ENCODE assay signal across 10 cellular contexts in genomic region chr10:114024876-114025609, GRCh38. TPM values are rescaled to one million over a fixed set of nuclear protein-coding genes. Genes with fewer than 3 reads are reported as not detected.
DNase-seq lines count a peak whose midpoint lies in the region; ATAC-seq and TF ChIP-seq lines count a peak whose summit lies in the region.
"Had no signal": no experiment of that assay in that cellular context is flagged by ENCODE, and none has a peak within 500 bp of the region (broad histone marks: within the 10 kb centered on the region; RNA-seq: fewer than 3 reads in every experiment).

No MANE protein-coding gene starts in this region.

- H2AFZ ChIP-seq in HCT116 (ENCODE audit: low read depth, low read length, poor library complexity, severe bottlenecking), result peak overlapping the region; percentile 46
- peak overlapping the region; percentile 37; the same call in 1 of the 2 replicates for H2AFZ ChIP-seq in MM.1S (ENCODE audit: low read length)

- H3K36me3 ChIP-seq in HCT116 (ENCODE audit: control insufficient read depth in 1 of 2, insufficient read depth in 2 of 2, low read length in 2 of 2), result no peaks in the 10 kb centered on the region
- H3K36me3 ChIP-seq in MM.1S (replicated peaks; ENCODE audit: insufficient read depth, low read length), result no peaks in the 10 kb centered on the region
- no peaks in the 10 kb centered on the region for H3K36me3 ChIP-seq in adrenal gland (replicated peaks in 1 of 2)
- H3K36me3 ChIP-seq: cardiac muscle cell had no signal

- H3K9me2 ChIP-seq in HCT116 (ENCODE audit: insufficient read depth), result no peaks in the 10 kb centered on the region
- no peaks in the 10 kb centered on the region for H3K9me2 ChIP-seq in MM.1S (replicated peaks; ENCODE audit: insufficient read depth, low read length)

- CTCF ChIA-PET in HCT116 (lab: Charles Lee), result no interaction called here

- no peaks in the 10 kb centered on the region for H3K27me3 ChIP-seq in HCT116 (ENCODE audit: insufficient read depth, low read length)
- H3K27me3 ChIP-seq in MM.1S (replicated peaks; ENCODE audit: insufficient read depth, low read length), result no peaks in the 10 kb centered on the region
- H3K27me3 ChIP-seq in adrenal gland, result no peaks in the 10 kb centered on the region
- H3K27me3 ChIP-seq: cardiac muscle cell had no signal

- no peak overlapping the region for H3K4me3 ChIP-seq in HCT116 (replicated peaks in 1 of 2; ENCODE audit: low read depth in 1 of 2, low read length in 2 of 2)
- H3K4me3 ChIP-seq in MM.1S (ENCODE audit: low read length), result no peak overlapping the region
- H3K4me3 ChIP-seq in choroid plexus epithelial cell (ENCODE audit: low read depth, low read length), result no peak overlapping the region
- no peak overlapping the region for H3K4me3 ChIP-seq in adrenal gland
- H3K4me3 ChIP-seq: cardiac muscle cell had no signal

- ATAC-seq in activated T-cell treated with anti-CD3 and anti-CD28 coated beads, Interleukin-2, amount 50 U/mL, for 72 hours (replicated peaks in 1 of 2), result peak; percentile 24 to 64
- no peak for ATAC-seq in HCT116

- H4K20me1 ChIP-seq in HCT116 (ENCODE audit: insufficient read depth) (no peaks in the 10 kb centered on the region), MM.1S (ENCODE audit: insufficient read depth, low read length) (no peaks in the 10 kb centered on the region)

- TF ChIP-seq CTCF in HCT116 (IDR thresholded peaks at IDR 0.05 in 2 of 3, conservative IDR thresholded peaks at IDR 0.05 in 1 of 3; ENCODE audit: borderline replicate concordance in 1 of 3, insufficient read depth in 1 of 3, low read depth in 2 of 3, low read length in 2 of 3) (no peak), MM.1S (IDR thresholded peaks at IDR 0.05; ENCODE audit: low read length) (no peak), choroid plexus epithelial cell (conservative IDR thresholded peaks at IDR 0.05; ENCODE audit: low read depth, low read length) (no peak), adrenal gland (IDR thresholded peaks at IDR 0.05) (no peak), mesothelial cell of epicardium (IDR thresholded peaks at IDR 0.05; ENCODE audit: unreplicated experiment) (no peak)

- no peak overlapping the region for H3K27ac Mint-ChIP-seq in activated T-cell treated with anti-CD3 and anti-CD28 coated beads, Interleukin-2, amount 50 U/mL, for 72 hours
- no peak overlapping the region for H3K27ac Mint-ChIP-seq in mesothelial cell of epicardium

- H3K4me1 Mint-ChIP-seq in activated T-cell treated with anti-CD3 and anti-CD28 coated beads, Interleukin-2, amount 50 U/mL, for 72 hours (ENCODE audit: low read depth), result peaks cover 28% of the 10 kb centered on the region
- H3K4me1 Mint-ChIP-seq in mesothelial cell of epicardium, result peaks cover 53% of the 10 kb centered on the region

- H3K9me3 Mint-ChIP-seq in activated T-cell treated with anti-CD3 and anti-CD28 coated beads, Interleukin-2, amount 50 U/mL, for 72 hours, result no peaks in the 10 kb centered on the region
- no peaks in the 10 kb centered on the region for H3K9me3 Mint-ChIP-seq in mesothelial cell of epicardium

- POLR2A ChIA-PET in HCT116 (lab: Charles Lee), result no interaction called here

- intact Hi-C loops in HCT116 (cut with micrococcal nuclease), result no loop called here
- intact Hi-C loops in adrenal gland (cut with DNase I), result no loop called here

- peaks cover 49% of the 10 kb centered on the region for H3K27me3 Mint-ChIP-seq in activated T-cell treated with anti-CD3 and anti-CD28 coated beads, Interleukin-2, amount 50 U/mL, for 72 hours (ENCODE audit: low read depth)
- peaks cover 31% of the 10 kb centered on the region for H3K27me3 Mint-ChIP-seq in mesothelial cell of epicardium (ENCODE audit: low read depth)

- TF ChIP-seq POLR2A in HCT116 (IDR thresholded peaks at IDR 0.05; ENCODE audit: borderline replicate concordance, extremely low read depth, insufficient read depth, insufficient read length) (no peak), adrenal gland (IDR thresholded peaks at IDR 0.05) (no peak)

- no peak overlapping the region for H3K27ac ChIP-seq in HCT116 (ENCODE audit: low read depth, low read length)
- H3K27ac ChIP-seq in MM.1S (ENCODE audit: low read length), result no peak overlapping the region
- no peak overlapping the region for H3K27ac ChIP-seq in adrenal gland
- H3K27ac ChIP-seq: cardiac muscle cell had no signal

- 66 to 70% (median 68%) methylated on average over 12 of the region's 12 CpGs for WGBS in adrenal gland, 4 donors

- BruUV-seq in HCT116 (replicated peaks; lab: Mats Ljungman, UMichigan), result no TSS peak

- H3K4me3 Mint-ChIP-seq in activated T-cell treated with anti-CD3 and anti-CD28 coated beads, Interleukin-2, amount 50 U/mL, for 72 hours, result peak overlapping the region; percentile 30 to 49
- H3K4me3 Mint-ChIP-seq in mesothelial cell of epicardium, result no peak overlapping the region

- H3K4me1 ChIP-seq in HCT116 (ENCODE audit: control insufficient read depth in 1 of 2, insufficient read depth in 2 of 2, low read length in 2 of 2) (peaks cover 23 to 40% of the 10 kb centered on the region in 2 experiments), MM.1S (ENCODE audit: low read length) (peaks cover 14% of the 10 kb centered on the region), adrenal gland (replicated peaks in 1 of 2) (peaks cover 0 to 6% of the 10 kb centered on the region in 2 donors)

- H3K9ac ChIP-seq in HCT116 (ENCODE audit: low read length) (no peak overlapping the region), MM.1S (ENCODE audit: low read length) (no peak overlapping the region)

- peak overlapping the region; percentile 68; the same call in 1 of the 2 replicates for H3K4me2 ChIP-seq in HCT116 (ENCODE audit: low read length)
- H3K4me2 ChIP-seq in MM.1S (ENCODE audit: low read depth, low read length), result no peak overlapping the region; the same call in 1 of the 2 replicates

- H3K79me2 ChIP-seq in HCT116 (ENCODE audit: insufficient read depth, low read length), result no peaks in the 10 kb centered on the region
- no peaks in the 10 kb centered on the region for H3K79me2 ChIP-seq in MM.1S (ENCODE audit: low read length)

- no peak for DNase-seq in activated T-cell treated with anti-CD3 and anti-CD28 coated beads, Interleukin-2, amount 50 U/mL, for 72 hours
- no peak for DNase-seq in activated T-cell treated with anti-CD3 and anti-CD28 coated beads, Interleukin-2, amount 50 U/mL, for 1 hour
- no peak for DNase-seq in HCT116 (ENCODE audit: low read depth, low spot score)
- peak; percentile 42 for DNase-seq in MM.1S
- DNase-seq in choroid plexus epithelial cell (ENCODE audit: low read depth), result peak; percentile 76
- no peak for DNase-seq in adrenal gland
- DNase-seq in mesothelial cell of epicardium (ENCODE audit: low spot score in 2 of 2, unreplicated experiment in 2 of 2), result no peak
- no peak for DNase-seq in Ammon's horn (ENCODE audit: low spot score)

- peaks cover 0 to 2% of the 10 kb centered on the region in 2 donors for H3K36me3 Mint-ChIP-seq in activated T-cell treated with anti-CD3 and anti-CD28 coated beads, Interleukin-2, amount 50 U/mL, for 72 hours (ENCODE audit: insufficient read depth in 2 of 2)
- H3K36me3 Mint-ChIP-seq in mesothelial cell of epicardium, result no peaks in the 10 kb centered on the region

- H3K9me3 ChIP-seq in HCT116 (ENCODE audit: control insufficient read depth in 1 of 2, insufficient read depth in 1 of 2, low read depth in 1 of 2, low read length in 2 of 2) (no peaks in the 10 kb centered on the region), MM.1S (replicated peaks; ENCODE audit: insufficient read depth, low read length) (no peaks in the 10 kb centered on the region), adrenal gland (replicated peaks in 1 of 3) (no peaks in the 10 kb centered on the region)

- no peaks in the 10 kb centered on the region for H3F3A ChIP-seq in MM.1S (ENCODE audit: insufficient read depth, low read length)

- RAD21 ChIA-PET in HCT116 (lab: Charles Lee; ENCODE audit: low non-redundant PET in 1 of 2, low total read pairs in 2 of 2, uncharacterized antibody in 2 of 2, unreplicated experiment in 2 of 2), result no interaction called here

- TF ChIP-seq RAD21 in HCT116 (IDR thresholded peaks at IDR 0.05; ENCODE audit: low read depth), result no peak

TF ChIP-seq in HCT116, 20 proteins besides CTCF, POLR2A, EP300 and RAD21:
- TF ChIP-seq EGR1 (IDR thresholded peaks at IDR 0.05; ENCODE audit: low read depth) (no peak), FOSL1 (IDR thresholded peaks at IDR 0.05; ENCODE audit: low read depth) (no peak), CEBPB (IDR thresholded peaks at IDR 0.05; ENCODE audit: low read depth) (peak; percentile 59; the same call in 1 of the 2 replicates)

RNA-seq across cellular contexts. Expression of gene ADRB1, which starts 18.6 kb away (rescaled TPM):
- total RNA-seq in activated T-cell treated with anti-CD3 and anti-CD28 coated beads, Interleukin-2, amount 50 U/mL, for 72 hours, result not detected
- 0.89 TPM for total RNA-seq in HCT116 (2021; ENCODE audit: unreplicated experiment)
- polyA plus RNA-seq in HCT116 (2012), result 0.53 and 0.62 TPM in 2 replicates
- total RNA-seq in adrenal gland, result under 1 TPM in 6 of 8 donors, not detected in 2; 0.14 to 0.78 (median 0.36) TPM
- under 1 TPM; 0.13 to 0.54 (median 0.24) TPM for polyA plus RNA-seq in adrenal gland
- total RNA-seq in mesothelial cell of epicardium, result 0.07 to 0.18 TPM in 2 of 3 replicates, not detected in the other
- total RNA-seq: Daoy had no signal

Comparison
In these comparisons a context has a peak if more than half of its experiments do, and no peak if none do; other contexts are left out.
1. DNase-seq: peak in MM.1S (single experiment) and choroid plexus epithelial cell (single experiment); none in activated T-cell treated with anti-CD3 and anti-CD28 coated beads, Interleukin-2, amount 50 U/mL, for 72 hours (0 of 2), activated T-cell treated with anti-CD3 and anti-CD28 coated beads, Interleukin-2, amount 50 U/mL, for 1 hour (single experiment), HCT116 (single experiment), adrenal gland (0 of 7), mesothelial cell of epicardium (0 of 2) and Ammon's horn (single experiment).